Comparison of ENCODE assay signal across 8 cellular contexts in the genomic region with DNA sequence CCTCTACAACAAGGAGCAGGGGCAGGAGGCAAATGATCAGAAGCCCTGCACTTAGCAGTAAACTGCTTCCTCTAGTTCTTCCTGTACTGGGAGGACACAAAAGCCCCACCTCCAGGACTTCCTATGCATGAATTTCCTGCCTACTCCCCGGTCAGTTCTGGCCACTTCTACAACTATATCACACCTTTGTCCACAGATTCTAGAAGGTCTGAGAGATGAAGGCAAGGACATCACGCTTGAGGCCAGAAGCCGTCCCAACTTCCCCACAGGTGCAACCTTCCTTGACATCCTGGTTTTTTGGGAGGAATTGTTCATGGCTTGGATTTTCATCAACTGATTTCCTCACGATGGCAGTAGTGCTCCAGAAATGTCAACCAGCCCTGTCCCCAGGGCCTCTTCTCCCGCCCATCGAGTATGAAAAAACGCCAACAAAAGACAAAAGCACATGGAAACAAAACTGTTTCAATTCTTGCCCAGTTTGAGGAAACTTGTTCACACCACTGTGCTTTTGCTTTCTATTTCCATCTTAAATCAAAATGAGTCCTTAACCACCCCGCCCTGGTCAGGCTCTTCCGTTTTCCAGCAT.
DNase-seq lines count a peak whose midpoint lies in the region; ATAC-seq and TF ChIP-seq lines count a peak whose summit lies in the region.

No MANE protein-coding gene starts in this region.

- peak in 1 of 3 donors; percentile 32 for TF ChIP-seq CTCF in omental fat pad (IDR thresholded peaks at IDR 0.05)

- peaks cover 7% of the 10 kb centered on the region for H3K36me3 Mint-ChIP-seq in activated CD4-positive, alpha-beta T cell treated with anti-CD3 and anti-CD28 coated beads, Interleukin-2, amount 10 ng/mL, durations not matched to agents 24 days and 14 days (ENCODE audit: low read depth)

- no peaks in the 10 kb centered on the region for H3K4me1 ChIP-seq in aorta (ENCODE audit: control insufficient read depth in 1 of 2, insufficient read depth in 2 of 2, low read length in 2 of 2)

- ATAC-seq in HG03460 (IDR thresholded peaks at IDR 0.05; ENCODE audit: unreplicated experiment) (peak; percentile 46), omental fat pad (ENCODE audit: low FRiP score) (peak; percentile 74), aorta (ENCODE audit: low FRiP score) (peak; percentile 89)

- intact Hi-C loops in activated CD4-positive, alpha-beta T cell treated with anti-CD3 and anti-CD28 coated beads, Interleukin-2, amount 10 ng/mL, durations not matched to agents 24 days and 14 days (cut with micrococcal nuclease) = loop anchor here (10.0 kb wide), 1 partner anchor 842 kb away; no protein-coding TSS in a partner anchor
- intact Hi-C loops in aorta (cut with DNase I) = no loop called here

- peak overlapping the region in 1 of 2 donors; percentile 17 for H3K4me3 ChIP-seq in aorta (ENCODE audit: low read length in 2 of 2)

- no peak overlapping the region for H3K27ac ChIP-seq in aorta (ENCODE audit: low read depth in 1 of 2, low read length in 2 of 2)

- no peaks in the 10 kb centered on the region for H3K9me3 Mint-ChIP-seq in activated CD4-positive, alpha-beta T cell treated with anti-CD3 and anti-CD28 coated beads, Interleukin-2, amount 10 ng/mL, durations not matched to agents 24 days and 14 days

- peaks cover 33% of the 10 kb centered on the region for H3K4me1 Mint-ChIP-seq in activated CD4-positive, alpha-beta T cell treated with anti-CD3 and anti-CD28 coated beads, Interleukin-2, amount 10 ng/mL, durations not matched to agents 24 days and 14 days

- peak; percentile 54 for DNase-seq in NK-92 treated with Interleukin-12 subunit alpha and Interleukin-12 subunit beta, amount 100 ng/mL, for 24 hours (lab: John Stamatoyannopoulos, UW)
- DNase-seq in NK-92 (lab: John Stamatoyannopoulos, UW; ENCODE audit: unreplicated experiment) = no peak
- peak; percentile 91 for DNase-seq in activated CD4-positive, alpha-beta T cell treated with anti-CD3 and anti-CD28 coated beads, Interleukin-2, amount 10 ng/mL, durations not matched to agents 24 days and 14 days
- DNase-seq in dermis microvascular lymphatic vessel endothelial cell (ENCODE audit: low read depth in 2 of 2) = peak; percentile 60 to 90
- DNase-seq in omental fat pad (ENCODE audit: low spot score) = peak; percentile 73
- DNase-seq in aorta = peak in 1 of 2 donors; percentile 83
- no peak for DNase-seq in HuH-7 (ENCODE audit: low spot score)

- H3K27me3 ChIP-seq in aorta (ENCODE audit: control insufficient read depth in 1 of 2, insufficient read depth in 2 of 2, low read length in 1 of 2) = no peaks in the 10 kb centered on the region

- no peaks in the 10 kb centered on the region for H3K9me3 ChIP-seq in aorta (ENCODE audit: control insufficient read depth, low read length)

- H3K27me3 Mint-ChIP-seq in activated CD4-positive, alpha-beta T cell treated with anti-CD3 and anti-CD28 coated beads, Interleukin-2, amount 10 ng/mL, durations not matched to agents 24 days and 14 days = no peaks in the 10 kb centered on the region

- peak overlapping the region; percentile 72 for H3K4me3 Mint-ChIP-seq in activated CD4-positive, alpha-beta T cell treated with anti-CD3 and anti-CD28 coated beads, Interleukin-2, amount 10 ng/mL, durations not matched to agents 24 days and 14 days

- peak overlapping the region; percentile 66 for H3K27ac Mint-ChIP-seq in activated CD4-positive, alpha-beta T cell treated with anti-CD3 and anti-CD28 coated beads, Interleukin-2, amount 10 ng/mL, durations not matched to agents 24 days and 14 days

- 37 to 81% methylated on average over 9 of the region's 9 CpGs for WGBS in aorta, 2 donors

- no peaks in the 10 kb centered on the region for H3K36me3 ChIP-seq in aorta (ENCODE audit: control insufficient read depth in 1 of 2, insufficient read depth in 2 of 2, low read length in 1 of 2)

Comparison
In these comparisons a context has a peak if more than half of its experiments do, and no peak if none do; other contexts are left out.
1. DNase-seq: peak in NK-92 treated with Interleukin-12 subunit alpha and Interleukin-12 subunit beta, amount 100 ng/mL, for 24 hours (single experiment), activated CD4-positive, alpha-beta T cell treated with anti-CD3 and anti-CD28 coated beads, Interleukin-2, amount 10 ng/mL, durations not matched to agents 24 days and 14 days (single experiment), dermis microvascular lymphatic vessel endothelial cell (2 of 2) and omental fat pad (single experiment); none in NK-92 (single experiment) and HuH-7 (single experiment).
2. Peak in every context shown above with its lines, with median percentiles within 50 percentile points of each other: ATAC-seq.